Comparison of ENCODE assay signal across 21 cellular contexts in the genomic region with DNA sequence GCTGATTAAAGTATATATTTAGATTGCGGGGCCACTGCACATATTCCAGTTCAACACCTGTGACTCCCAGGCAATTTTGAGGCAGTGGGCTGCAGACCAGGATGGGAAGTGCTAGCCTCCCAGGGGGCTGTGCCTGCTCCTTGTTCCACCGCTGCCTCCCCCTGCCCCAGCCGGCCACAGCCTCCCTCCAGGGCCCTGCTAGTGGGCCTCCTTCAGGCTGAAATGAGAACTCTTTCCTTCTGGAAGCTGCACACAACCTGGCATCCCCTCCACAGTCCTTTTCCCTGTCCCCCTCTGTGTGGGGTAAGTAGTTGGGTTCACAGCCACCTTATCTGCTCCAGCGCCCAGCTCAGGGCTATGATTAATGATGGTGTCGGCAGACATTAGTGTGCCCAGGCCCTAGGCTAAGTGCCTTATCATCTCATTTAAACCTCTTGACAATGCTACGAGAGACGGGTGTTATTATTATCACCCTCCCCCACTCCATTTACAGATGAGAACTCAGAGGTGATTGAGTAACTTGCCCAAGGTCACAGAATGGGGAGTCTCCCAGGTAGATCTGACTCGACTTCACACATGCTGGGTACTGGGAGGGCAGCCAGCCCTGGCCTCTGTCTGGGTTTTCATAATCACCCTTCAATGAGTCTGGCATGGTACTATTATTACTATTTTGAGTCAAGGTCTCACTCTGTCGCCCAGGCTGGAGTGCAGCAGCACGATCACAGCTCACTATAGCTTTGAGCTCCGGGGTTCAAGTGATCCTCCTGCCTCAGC. TPM values are rescaled to one million over a fixed set of nuclear protein-coding genes. Genes with fewer than 3 reads are reported as not detected.
DNase-seq lines count a peak whose midpoint lies in the region; ATAC-seq and TF ChIP-seq lines count a peak whose summit lies in the region.
"Had no signal": no experiment of that assay in that cellular context is flagged by ENCODE, and none has a peak within 500 bp of the region (broad histone marks: within the 10 kb centered on the region; RNA-seq: fewer than 3 reads in every experiment).

No MANE protein-coding gene starts in this region.

- CTCF ChIA-PET in CD4-positive, alpha-beta T cell (lab: Charles Lee), result no interaction called here
- CTCF ChIA-PET in HEK293 (lab: Yijun Ruan, JAX), result interaction anchor here (1.0 kb wide), 1 partner anchor 10 kb away, joined by 6 read pairs; no protein-coding TSS in a partner anchor
- CTCF ChIA-PET in naive thymus-derived CD4-positive, alpha-beta T cell (lab: Charles Lee), result interaction anchor here (0.6 to 6.1 kb wide), 5 partner anchors 10 to 96 kb away, joined by 3 to 26 read pairs (median 5); partner anchors contain the start of gene AVPI1
- CTCF ChIA-PET in PC-3 (lab: Charles Lee), result no interaction called here

- POLR2A ChIA-PET in CD4-positive, alpha-beta T cell (lab: Charles Lee), result interaction anchor here (1.3 kb wide), 1 partner anchor 46 kb away, joined by 8 read pairs; the partner anchor contains the start of gene ZFYVE27
- POLR2A ChIA-PET in HEK293 (lab: Yijun Ruan, JAX), result no interaction called here
- POLR2A ChIA-PET in naive thymus-derived CD4-positive, alpha-beta T cell (lab: Charles Lee), result interaction anchor here (0.5 to 3.5 kb wide), 6 partner anchors 8 to 95 kb away, joined by 3 to 16 read pairs (median 9); partner anchors contain the start of genes AVPI1, SFRP5 and ZFYVE27
- POLR2A ChIA-PET in PC-3 (lab: Charles Lee; ENCODE audit: unreplicated experiment), result no interaction called here

- no peak for TF ChIP-seq CTCF in CD4-positive, alpha-beta T cell (IDR thresholded peaks at IDR 0.05)
- no peak for TF ChIP-seq CTCF in HEK293 (tag by site-specific recombination; IDR thresholded peaks at IDR 0.05)
- TF ChIP-seq CTCF in epithelial cell of proximal tubule (conservative IDR thresholded peaks at IDR 0.05; ENCODE audit: low read depth, low read length), result peak; percentile 19
- TF ChIP-seq CTCF in PC-3 (conservative IDR thresholded peaks at IDR 0.05; ENCODE audit: low read depth, low read length), result no peak

- H3K4me1 ChIP-seq in HEK293 (ENCODE audit: control insufficient read depth, insufficient read depth, low read length) (peaks cover 10% of the 10 kb centered on the region; the same call in 1 of the 2 replicates), PC-3 (ENCODE audit: insufficient read depth, low read length) (no peaks in the 10 kb centered on the region)
- peaks cover 9 to 32% of the 10 kb centered on the region in 2 donors for H3K4me1 ChIP-seq in naive thymus-derived CD4-positive, alpha-beta T cell (ENCODE audit: control insufficient read depth in 2 of 2, insufficient read depth in 2 of 2, low read length in 2 of 2)

- H3K4me3 ChIP-seq in HEK293 (ENCODE audit: low read depth, low read length) (no peak overlapping the region), epithelial cell of proximal tubule (ENCODE audit: low read depth, low read length) (no peak overlapping the region), PC-3 (ENCODE audit: low read length) (no peak overlapping the region)
- no peak overlapping the region for H3K4me3 ChIP-seq in naive thymus-derived CD4-positive, alpha-beta T cell (ENCODE audit: low read length)
- H3K4me3 ChIP-seq: GM12878, PC-9, SK-N-MC, suprapubic skin had no signal

- H2AFZ ChIP-seq in PC-3 (ENCODE audit: low read length), result no peak overlapping the region
- H2AFZ ChIP-seq: PC-9 had no signal

- no peaks in the 10 kb centered on the region for H3K36me3 Mint-ChIP-seq in CD4-positive, alpha-beta T cell (ENCODE audit: low read depth)
- H3K36me3 Mint-ChIP-seq in naive thymus-derived CD4-positive, alpha-beta T cell, result no peaks in the 10 kb centered on the region

- no peaks in the 10 kb centered on the region for H3K9me2 ChIP-seq in PC-3 (replicated peaks; ENCODE audit: low read length)

- no peaks in the 10 kb centered on the region for H4K20me1 ChIP-seq in PC-3 (ENCODE audit: low read length)

- no peaks in the 10 kb centered on the region for H3F3A ChIP-seq in PC-3 (ENCODE audit: low read length, unreplicated experiment)

- H3K4me2 ChIP-seq in PC-3 (ENCODE audit: low read length), result no peak overlapping the region
- H3K4me2 ChIP-seq: PC-9 had no signal

- intact Hi-C loops in CD4-positive, alpha-beta T cell (cut with DNase I, micrococcal nuclease), result no loop called here
- intact Hi-C loops in naive thymus-derived CD4-positive, alpha-beta T cell (cut with micrococcal nuclease), result no loop called here
- intact Hi-C loops in PC-3 (cut with micrococcal nuclease), result no loop called here

- H3K79me2 ChIP-seq in PC-3 (ENCODE audit: low read length), result no peaks in the 10 kb centered on the region

- H3K4me1 Mint-ChIP-seq in CD4-positive, alpha-beta T cell (ENCODE audit: low read depth), result peaks cover 36% of the 10 kb centered on the region
- H3K4me1 Mint-ChIP-seq in naive thymus-derived CD4-positive, alpha-beta T cell, result peaks cover 8 to 39% (median 38%) of the 10 kb centered on the region in 7 donors

- no peaks in the 10 kb centered on the region for H3K9me3 ChIP-seq in CD4-positive, alpha-beta T cell (ENCODE audit: control insufficient read depth, low read length)
- no peaks in the 10 kb centered on the region for H3K9me3 ChIP-seq in HEK293 (ENCODE audit: control insufficient read depth, insufficient read depth, low read depth, low read length)
- no peaks in the 10 kb centered on the region for H3K9me3 ChIP-seq in naive thymus-derived CD4-positive, alpha-beta T cell (ENCODE audit: control insufficient read depth in 2 of 3, low read length in 3 of 3)
- no peaks in the 10 kb centered on the region for H3K9me3 ChIP-seq in PC-3 (ENCODE audit: low read length)
- H3K9me3 ChIP-seq: suprapubic skin had no signal

- no peaks in the 10 kb centered on the region for H3K36me3 ChIP-seq in HEK293 (ENCODE audit: control insufficient read depth in 2 of 2, insufficient read depth in 1 of 2, low read length in 2 of 2)
- no peaks in the 10 kb centered on the region for H3K36me3 ChIP-seq in naive thymus-derived CD4-positive, alpha-beta T cell (ENCODE audit: control insufficient read depth in 2 of 3, insufficient read depth in 3 of 3, low read length in 3 of 3)
- H3K36me3 ChIP-seq in PC-3 (ENCODE audit: low read depth, low read length), result no peaks in the 10 kb centered on the region
- H3K36me3 ChIP-seq: suprapubic skin had no signal

- H3K9me3 Mint-ChIP-seq in CD4-positive, alpha-beta T cell, result no peaks in the 10 kb centered on the region
- H3K9me3 Mint-ChIP-seq in naive thymus-derived CD4-positive, alpha-beta T cell, result no peaks in the 10 kb centered on the region

- DNase-seq in CD4-positive, alpha-beta T cell, result no peak
- DNase-seq in epithelial cell of proximal tubule (ENCODE audit: low read depth), result no peak
- DNase-seq in naive thymus-derived CD4-positive, alpha-beta T cell, result no peak
- DNase-seq in PC-3, result no peak
- DNase-seq in NCI-H526 treated with DMSO at 0.1 percent for 48 hours (lab: John Stamatoyannopoulos, UW), result no peak
- DNase-seq: activated CD4-positive, alpha-beta T cell treated with anti-CD3 and anti-CD28 coated beads, Interleukin-2, amount 50 U/mL, for 48 hours; amniotic stem cell; foreskin fibroblast; MV-4-11; NCI-H2081; NCI-H69; nucleus accumbens; PC-9; stimulated activated CD4-positive, alpha-beta T cell treated with anti-CD3 and anti-CD28 coated beads, Interleukin-4, amount 100 ng/mL, for 1 hour had no signal

- no TSS peak for BruUV-seq in PC-3 (replicated peaks; lab: Mats Ljungman, UMichigan)

- H3K27ac Mint-ChIP-seq in CD4-positive, alpha-beta T cell, result peak overlapping the region; percentile 84
- H3K27ac Mint-ChIP-seq in naive thymus-derived CD4-positive, alpha-beta T cell, result peak overlapping the region in 8 of 9 donors; percentile 83 to 99 (median 92)

- H3K27me3 ChIP-seq in CD4-positive, alpha-beta T cell (ENCODE audit: control insufficient read depth, insufficient read depth, low read length), result no peaks in the 10 kb centered on the region
- no peaks in the 10 kb centered on the region for H3K27me3 ChIP-seq in naive thymus-derived CD4-positive, alpha-beta T cell (ENCODE audit: control insufficient read depth in 2 of 2, insufficient read depth in 2 of 2, low read length in 2 of 2)
- H3K27me3 ChIP-seq in PC-3 (ENCODE audit: low read length), result no peaks in the 10 kb centered on the region
- H3K27me3 ChIP-seq: suprapubic skin had no signal

- ATAC-seq in CD4-positive, alpha-beta T cell (ENCODE audit: poor library complexity), result no peak
- ATAC-seq in naive thymus-derived CD4-positive, alpha-beta T cell, result no peak
- ATAC-seq in PC-3 (no peak), HG03442 (IDR thresholded peaks at IDR 0.05; ENCODE audit: unreplicated experiment) (no peak), HG03095 (IDR thresholded peaks at IDR 0.05; ENCODE audit: unreplicated experiment) (no peak)

- H3K27ac ChIP-seq in CD4-positive, alpha-beta T cell (ENCODE audit: low read depth, low read length), result no peak overlapping the region
- H3K27ac ChIP-seq in HEK293 (ENCODE audit: extremely low read depth, low read depth, low read length) (no peak overlapping the region), PC-3 (ENCODE audit: low read length) (no peak overlapping the region)
- peak overlapping the region; percentile 63 for H3K27ac ChIP-seq in naive thymus-derived CD4-positive, alpha-beta T cell (ENCODE audit: low read depth, low read length)
- H3K27ac ChIP-seq: HL-60, PC-9, SK-N-MC, suprapubic skin had no signal

- H3K4me3 Mint-ChIP-seq in CD4-positive, alpha-beta T cell, result no peak overlapping the region
- peak overlapping the region in 8 of 10 donors; percentile 66 to 84 (median 76) for H3K4me3 Mint-ChIP-seq in naive thymus-derived CD4-positive, alpha-beta T cell

- H3K9ac ChIP-seq in PC-3 (ENCODE audit: low read length), result no peak overlapping the region

- no peaks in the 10 kb centered on the region for H3K27me3 Mint-ChIP-seq in CD4-positive, alpha-beta T cell
- peaks cover 0 to 6% (median 0%) of the 10 kb centered on the region in 5 donors for H3K27me3 Mint-ChIP-seq in naive thymus-derived CD4-positive, alpha-beta T cell

TF ChIP-seq in HEK293, 187 proteins besides CTCF, POLR2A, EP300 and RAD21 (continues in another document):
- TF ChIP-seq ZNF133 (tag by site-specific recombination; IDR thresholded peaks at IDR 0.05) (no peak), ZNF354C (tag by site-specific recombination; IDR thresholded peaks at IDR 0.05; ENCODE audit: borderline replicate concordance, low read depth) (no peak)

RNA-seq across cellular contexts. Expression of gene SFRP5, which starts 10.8 kb away (rescaled TPM):
- total RNA-seq in CD4-positive, alpha-beta T cell, result not detected
- not detected in 2 replicates for total RNA-seq in epithelial cell of proximal tubule
- under 1 TPM in 2 of 5 experiments, not detected in 3; 0.43 to 0.46 TPM for total RNA-seq in naive thymus-derived CD4-positive, alpha-beta T cell
- 1 to 10 TPM in 1 of 2 donors, not detected in 1; 1.0 TPM for polyA plus RNA-seq in naive thymus-derived CD4-positive, alpha-beta T cell
- total RNA-seq in PC-3 (2014; rRNA removed), result not detected in 2 replicates
- total RNA-seq: GM12878, PC-9 had no signal
- polyA plus RNA-seq: GM12878 had no signal

RNA-seq across cellular contexts. Expression of gene ZFYVE27, which starts 45.7 kb away (rescaled TPM):
- total RNA-seq in CD4-positive, alpha-beta T cell, result 10 to 100 TPM; 58.4 to 60.6 TPM
- total RNA-seq in epithelial cell of proximal tubule (13.5 and 23.6 TPM in 2 replicates), PC-3 (2014; rRNA removed) (13.1 and 15.0 TPM in 2 replicates)
- 10 to 100 TPM; 31.0 to 68.8 (median 61.8) TPM for total RNA-seq in naive thymus-derived CD4-positive, alpha-beta T cell
- 10 to 100 TPM; 32.9 to 41.0 TPM for polyA plus RNA-seq in naive thymus-derived CD4-positive, alpha-beta T cell

Comparison
In these comparisons a context has a peak if more than half of its experiments do, and no peak if none do; other contexts are left out.
1. CTCF ChIA-PET loops: an anchor here in HEK293 (1.0 kb wide) and naive thymus-derived CD4-positive, alpha-beta T cell (0.6 to 6.1 kb wide); none called in CD4-positive, alpha-beta T cell and PC-3.
2. POLR2A ChIA-PET loops: an anchor here in CD4-positive, alpha-beta T cell (1.3 kb wide) and naive thymus-derived CD4-positive, alpha-beta T cell (0.5 to 3.5 kb wide); none called in HEK293 and PC-3.